In genomic region chr10:74967850-74968620, GRCh38 we compare ENCODE assay signal across 10 cellular contexts.
A peak's percentile ranks its signal among the peaks of the same experiment; 100 is the strongest.
DNase-seq lines count a peak whose midpoint lies in the region; ATAC-seq and TF ChIP-seq lines count a peak whose summit lies in the region.
"Had no signal": no experiment of that assay in that cellular context is flagged by ENCODE, and none has a peak within 500 bp of the region (broad histone marks: within the 10 kb centered on the region; RNA-seq: fewer than 3 reads in every experiment).

No MANE protein-coding gene starts in this region.

- no peak overlapping the region for H3K9ac ChIP-seq in PC-3 (ENCODE audit: low read length)

- POLR2A ChIA-PET in CD4-positive, alpha-beta memory T cell (lab: Charles Lee; ENCODE audit: partially characterized antibody): no interaction called here
- POLR2A ChIA-PET in PC-3 (lab: Charles Lee; ENCODE audit: unreplicated experiment): interaction anchor here (0.5 to 0.8 kb wide), 7 partner anchors 12 to 830 kb away, joined by 3 to 8 read pairs (median 5); no protein-coding TSS in a partner anchor

- intact Hi-C loops in CD4-positive, alpha-beta memory T cell (cut with micrococcal nuclease): no loop called here
- intact Hi-C loops in PC-3 (cut with micrococcal nuclease): loop anchor here (1.0 kb wide), 3 partner anchors 15 to 92 kb away; no protein-coding TSS in a partner anchor

- H3K79me2 ChIP-seq in PC-3 (ENCODE audit: low read length) (peaks cover 39% of the 10 kb centered on the region), hepatocyte (peaks cover 17% of the 10 kb centered on the region)

- BruUV-seq in PC-3 (replicated peaks; lab: Mats Ljungman, UMichigan): no TSS peak

- no peaks in the 10 kb centered on the region for H3K27me3 ChIP-seq in CD4-positive, alpha-beta memory T cell (ENCODE audit: insufficient read depth, low read length)
- H3K27me3 ChIP-seq in PC-3 (ENCODE audit: low read length): no peaks in the 10 kb centered on the region
- no peaks in the 10 kb centered on the region for H3K27me3 ChIP-seq in hepatocyte

- H3K4me1 ChIP-seq in CD4-positive, alpha-beta memory T cell (ENCODE audit: insufficient read depth, low read length): peaks cover 20% of the 10 kb centered on the region
- H3K4me1 ChIP-seq in PC-3 (ENCODE audit: insufficient read depth, low read length) (peaks cover 25% of the 10 kb centered on the region), hepatocyte (ENCODE audit: insufficient read depth) (peaks cover 14% of the 10 kb centered on the region)

- DNase-seq in CD4-positive, alpha-beta memory T cell: peak in 4 of 5 donors; percentile 14 to 25 (median 19)
- DNase-seq in KG1 (lab: John Stamatoyannopoulos, UW): peak; percentile 17
- DNase-seq in PC-3: peak; percentile 100
- DNase-seq in hepatocyte (ENCODE audit: low spot score): peak; percentile 28
- no peak for DNase-seq in COLO829 (ENCODE audit: low spot score)
- DNase-seq in A172 (ENCODE audit: low spot score): no peak
- no peak for DNase-seq in osteocyte (ENCODE audit: extremely low spot score, unreplicated experiment)
- DNase-seq: NCI-H82 had no signal

- peak; percentile 73 for ATAC-seq in PC-3
- no peak for ATAC-seq in HG02610 (IDR thresholded peaks at IDR 0.05; ENCODE audit: unreplicated experiment)
- ATAC-seq: HCT116 had no signal

- H3K4me2 ChIP-seq in PC-3 (ENCODE audit: low read length): peak overlapping the region; percentile 67
- peak overlapping the region; percentile 2 for H3K4me2 ChIP-seq in hepatocyte

- H3K4me3 Mint-ChIP-seq in CD4-positive, alpha-beta memory T cell: peak overlapping the region; percentile 34 to 82 (median 72)
- no peak overlapping the region for H3K4me3 Mint-ChIP-seq in osteocyte (ENCODE audit: unreplicated experiment)

- peak overlapping the region; percentile 66 to 93 (median 85) for H3K27ac Mint-ChIP-seq in CD4-positive, alpha-beta memory T cell
- no peak overlapping the region for H3K27ac Mint-ChIP-seq in osteocyte (ENCODE audit: unreplicated experiment)

- 34% methylated on average over 5 of the region's 5 CpGs for WGBS in hepatocyte (ENCODE audit: low lambda C conversion rate, missing lambda C conversion rate)

- peaks cover 12% of the 10 kb centered on the region for H3F3A ChIP-seq in PC-3 (ENCODE audit: low read length, unreplicated experiment)

- H3K9me2 ChIP-seq in PC-3 (replicated peaks; ENCODE audit: low read length) (no peaks in the 10 kb centered on the region), hepatocyte (replicated peaks; ENCODE audit: insufficient read depth) (no peaks in the 10 kb centered on the region)

- H3K36me3 ChIP-seq in CD4-positive, alpha-beta memory T cell (ENCODE audit: insufficient read depth, low read length): no peaks in the 10 kb centered on the region
- H3K36me3 ChIP-seq in PC-3 (ENCODE audit: low read depth, low read length) (peaks cover 15% of the 10 kb centered on the region; the same call in 1 of the 2 replicates), hepatocyte (replicated peaks; ENCODE audit: insufficient read depth, low read depth) (no peaks in the 10 kb centered on the region)

- TF ChIP-seq CTCF in PC-3 (conservative IDR thresholded peaks at IDR 0.05; ENCODE audit: low read depth, low read length): no peak; the same call in 1 of the 2 replicates
- TF ChIP-seq CTCF in hepatocyte (IDR thresholded peaks at IDR 0.05; ENCODE audit: poor library complexity): no peak
- TF ChIP-seq CTCF in osteocyte (IDR thresholded peaks at IDR 0.05): no peak

- no peak overlapping the region for H3K4me3 ChIP-seq in CD4-positive, alpha-beta memory T cell (ENCODE audit: low read length in 2 of 2)
- H3K4me3 ChIP-seq in PC-3 (ENCODE audit: low read length) (peak overlapping the region; percentile 10), hepatocyte (no peak overlapping the region)

- no peaks in the 10 kb centered on the region for H3K9me3 Mint-ChIP-seq in CD4-positive, alpha-beta memory T cell
- H3K9me3 Mint-ChIP-seq in osteocyte (ENCODE audit: unreplicated experiment): no peaks in the 10 kb centered on the region

- CTCF ChIA-PET in CD4-positive, alpha-beta memory T cell (lab: Charles Lee; ENCODE audit: partially characterized antibody): no interaction called here
- CTCF ChIA-PET in PC-3 (lab: Charles Lee): interaction anchor here (0.5 to 1.0 kb wide), 4 partner anchors 52 to 217 kb away, joined by 3 to 16 read pairs (median 4); no protein-coding TSS in a partner anchor

- H3K36me3 Mint-ChIP-seq in CD4-positive, alpha-beta memory T cell: peaks cover 18 to 21% of the 10 kb centered on the region in 2 donors
- peaks cover 5% of the 10 kb centered on the region for H3K36me3 Mint-ChIP-seq in osteocyte (ENCODE audit: unreplicated experiment)

- H3K9me3 ChIP-seq in CD4-positive, alpha-beta memory T cell (ENCODE audit: control insufficient read depth in 1 of 2, low read length in 2 of 2): no peaks in the 10 kb centered on the region
- H3K9me3 ChIP-seq in PC-3 (ENCODE audit: low read length) (no peaks in the 10 kb centered on the region), hepatocyte (ENCODE audit: low read depth) (no peaks in the 10 kb centered on the region)

- H2AFZ ChIP-seq in PC-3 (ENCODE audit: low read length): no peak overlapping the region
- no peak overlapping the region for H2AFZ ChIP-seq in hepatocyte

- H3K4me1 Mint-ChIP-seq in CD4-positive, alpha-beta memory T cell: peaks cover 31 to 50% (median 43%) of the 10 kb centered on the region in 4 donors
- peaks cover 19% of the 10 kb centered on the region for H3K4me1 Mint-ChIP-seq in osteocyte (ENCODE audit: unreplicated experiment)

- H3K27ac ChIP-seq in CD4-positive, alpha-beta memory T cell (ENCODE audit: low read depth, low read length): peak overlapping the region; percentile 37
- H3K27ac ChIP-seq in PC-3 (ENCODE audit: low read length) (peak overlapping the region; percentile 28), hepatocyte (peak overlapping the region; percentile 17)

- H3K27me3 Mint-ChIP-seq in CD4-positive, alpha-beta memory T cell: no peaks in the 10 kb centered on the region
- no peaks in the 10 kb centered on the region for H3K27me3 Mint-ChIP-seq in osteocyte (ENCODE audit: unreplicated experiment)

- H4K20me1 ChIP-seq in PC-3 (ENCODE audit: low read length): peaks cover 26% of the 10 kb centered on the region
- H4K20me1 ChIP-seq in hepatocyte (ENCODE audit: insufficient read depth, poor library complexity, severe bottlenecking): no peaks in the 10 kb centered on the region

Comparison
In these comparisons a context has a peak if more than half of its experiments do, and no peak if none do; other contexts are left out.
1. DNase-seq: peak in CD4-positive, alpha-beta memory T cell (4 of 5), KG1 (single experiment), PC-3 (single experiment) and hepatocyte (single experiment); none in COLO829 (single experiment), A172 (single experiment) and osteocyte (single experiment).
2. Peak in every context shown above with its lines, with median percentiles within 50 percentile points of each other: H3K27ac ChIP-seq.